In genomic region chr20:63687419-63688233, GRCh38 we compare ENCODE assay signal across 12 cellular contexts. TPM values are rescaled to one million over a fixed set of nuclear protein-coding genes. Genes with fewer than 3 reads are reported as not detected.
DNase-seq lines count a peak whose midpoint lies in the region; ATAC-seq and TF ChIP-seq lines count a peak whose summit lies in the region.
"Had no signal": no experiment of that assay in that cellular context is flagged by ENCODE, and none has a peak within 500 bp of the region (broad histone marks: within the 10 kb centered on the region; RNA-seq: fewer than 3 reads in every experiment).

No MANE protein-coding gene starts in this region.

- DNase-seq in heart right ventricle (no peak), left ventricle myocardium superior (no peak), esophagus muscularis mucosa (ENCODE audit: extremely low spot score) (no peak), trophoblast cell (no peak), uterus (no peak), prostate gland (ENCODE audit: low spot score) (no peak), RPMI8226 (no peak)
- DNase-seq: hippocampal formation, mesendoderm, NCI-H345 had no signal

- ATAC-seq in heart right ventricle (no peak), left ventricle myocardium superior (no peak), GM19397 (IDR thresholded peaks at IDR 0.05; ENCODE audit: unreplicated experiment) (no peak)

- no peak overlapping the region for H3K23ac ChIP-seq in trophoblast cell (ENCODE audit: low read length)

- no peak overlapping the region for H3K9ac ChIP-seq in trophoblast cell (ENCODE audit: low read length)

- H2BK120ac ChIP-seq in trophoblast cell (ENCODE audit: insufficient read depth, low read length, poor library complexity) = peak overlapping the region; percentile 18

- peak overlapping the region; percentile 10 for H4K91ac ChIP-seq in trophoblast cell (ENCODE audit: low read depth, low read length)

- H3K4me1 ChIP-seq in heart right ventricle (peaks cover 24 to 69% (median 46%) of the 10 kb centered on the region in 9 donors), esophagus muscularis mucosa (peaks cover 51 to 73% (median 68%) of the 10 kb centered on the region in 4 donors), trophoblast cell (ENCODE audit: control insufficient read depth in 1 of 2, insufficient read depth in 2 of 2, low read length in 2 of 2) (peaks cover 28 to 29% of the 10 kb centered on the region in 2 experiments), uterus (peaks cover 2 to 18% of the 10 kb centered on the region in 2 donors), prostate gland (replicated peaks) (no peaks in the 10 kb centered on the region)

- H2AFZ ChIP-seq in trophoblast cell (ENCODE audit: insufficient read depth, low read length, poor library complexity) = peak overlapping the region; percentile 12

- peak overlapping the region in 4 of 10 donors; percentile 8 to 25 (median 20) for H3K4me3 ChIP-seq in heart right ventricle
- peak overlapping the region in 3 of 4 donors; percentile 16 to 36 (median 21) for H3K4me3 ChIP-seq in esophagus muscularis mucosa
- H3K4me3 ChIP-seq in trophoblast cell (ENCODE audit: low read depth, low read length) = no peak overlapping the region
- H3K4me3 ChIP-seq in uterus = no peak overlapping the region
- H3K4me3 ChIP-seq in prostate gland = no peak overlapping the region
- H3K4me3 ChIP-seq: smooth muscle cell had no signal

- H3K27ac ChIP-seq in heart right ventricle (peak overlapping the region; percentile 79 to 96 (median 93)), esophagus muscularis mucosa (replicated peaks in 1 of 4) (peak overlapping the region; percentile 72 to 85 (median 82)), trophoblast cell (ENCODE audit: low read depth, low read length) (peak overlapping the region; percentile 43), uterus (peak overlapping the region; percentile 66 to 79), prostate gland (peak overlapping the region in 1 of 2 donors; percentile 48)

- H3K79me1 ChIP-seq in trophoblast cell (ENCODE audit: low read length) = peaks cover 19% of the 10 kb centered on the region

- H2BK12ac ChIP-seq in trophoblast cell (ENCODE audit: low read length) = peak overlapping the region; percentile 42

- peak overlapping the region; percentile 36 for H3K14ac ChIP-seq in trophoblast cell (ENCODE audit: low read length)

- no peak for TF ChIP-seq POLR2A in esophagus muscularis mucosa (IDR thresholded peaks at IDR 0.05; ENCODE audit: low read depth)
- TF ChIP-seq POLR2A in uterus (IDR thresholded peaks at IDR 0.05) = no peak
- TF ChIP-seq POLR2A in prostate gland (IDR thresholded peaks at IDR 0.05) = no peak

- no peak overlapping the region for H3K4me2 ChIP-seq in trophoblast cell (ENCODE audit: low read length)
- H3K4me2 ChIP-seq: smooth muscle cell had no signal

- H3K36me3 ChIP-seq in heart right ventricle (peaks cover 0 to 9% (median 0%) of the 10 kb centered on the region in 9 donors), esophagus muscularis mucosa (peaks cover 0 to 13% (median 5%) of the 10 kb centered on the region in 4 donors), trophoblast cell (ENCODE audit: control insufficient read depth in 1 of 2, insufficient read depth in 2 of 2, low read length in 2 of 2) (peaks cover 0 to 2% of the 10 kb centered on the region in 2 experiments), uterus (no peaks in the 10 kb centered on the region), prostate gland (no peaks in the 10 kb centered on the region)

- intact Hi-C loops in heart right ventricle (cut with DNase I) = loop anchor here in 1 of 10 donors (5.0 kb wide), 1 partner anchor 365 kb away; no protein-coding TSS in a partner anchor
- intact Hi-C loops in left ventricle myocardium superior (cut with micrococcal nuclease) = no loop called here
- intact Hi-C loops in esophagus muscularis mucosa (cut with DNase I) = no loop called here
- intact Hi-C loops in uterus (cut with DNase I; ENCODE audit: low total_unique reads) = no loop called here
- intact Hi-C loops in prostate gland (cut with DNase I) = no loop called here

- peaks cover 2% of the 10 kb centered on the region for H3K79me2 ChIP-seq in trophoblast cell (ENCODE audit: control insufficient read depth, insufficient read depth, low read length, poor library complexity)

- peak overlapping the region; percentile 13 for H2BK5ac ChIP-seq in trophoblast cell (ENCODE audit: low read depth, low read length, poor library complexity)

- H3K9me3 ChIP-seq in heart right ventricle = no peaks in the 10 kb centered on the region
- H3K9me3 ChIP-seq in esophagus muscularis mucosa = no peaks in the 10 kb centered on the region
- peaks cover 1% of the 10 kb centered on the region for H3K9me3 ChIP-seq in trophoblast cell (ENCODE audit: insufficient read depth, low read depth, low read length)
- no peaks in the 10 kb centered on the region for H3K9me3 ChIP-seq in uterus
- H3K9me3 ChIP-seq in prostate gland = no peaks in the 10 kb centered on the region

- H4K8ac ChIP-seq in trophoblast cell (ENCODE audit: low read depth, low read length) = peak overlapping the region; percentile 1

- H3K27me3 ChIP-seq in heart right ventricle (no peaks in the 10 kb centered on the region), esophagus muscularis mucosa (no peaks in the 10 kb centered on the region), trophoblast cell (ENCODE audit: insufficient read depth, low read length) (no peaks in the 10 kb centered on the region), uterus (no peaks in the 10 kb centered on the region), prostate gland (replicated peaks; ENCODE audit: insufficient read depth) (no peaks in the 10 kb centered on the region)

- TF ChIP-seq EP300 in esophagus muscularis mucosa (IDR thresholded peaks at IDR 0.05) = no peak

- peak overlapping the region; percentile 40 for H2AK5ac ChIP-seq in trophoblast cell (ENCODE audit: low read length)

- H4K12ac ChIP-seq in trophoblast cell (ENCODE audit: low read depth, low read length) = no peak overlapping the region

- H3K4ac ChIP-seq in trophoblast cell (ENCODE audit: low read depth, low read length) = no peak overlapping the region

- no peak overlapping the region for H3K18ac ChIP-seq in trophoblast cell (ENCODE audit: low read length)

- TF ChIP-seq CTCF in heart right ventricle (IDR thresholded peaks at IDR 0.05) (no peak), esophagus muscularis mucosa (IDR thresholded peaks at IDR 0.05) (no peak), uterus (IDR thresholded peaks at IDR 0.05) (no peak), prostate gland (IDR thresholded peaks at IDR 0.05) (no peak)

- WGBS in heart right ventricle, 2 donors = 85 to 88% methylated on average over 28 to 29 of the region's 29 CpGs
- 87% methylated on average over 10 of the region's 29 CpGs for WGBS in esophagus muscularis mucosa
- WGBS in trophoblast cell (ENCODE audit: extremely low coverage, insufficient coverage, insufficient read length) = no CpG with 5 or more reads among the region's 29 CpGs
- 87% methylated on average over 29 of the region's 29 CpGs for WGBS in prostate gland

RNA-seq across cellular contexts. Expression of gene TNFRSF6B, which starts 8.8 kb away (rescaled TPM):
- total RNA-seq in heart right ventricle = 1 to 10 TPM in 4 of 10 donors, under 1 TPM in 6; 0.26 to 5.1 (median 0.57) TPM
- polyA plus RNA-seq in heart right ventricle = 10 to 100 TPM; 11.7 to 12.5 TPM
- total RNA-seq in left ventricle myocardium superior = 0.64 TPM
- total RNA-seq in esophagus muscularis mucosa = 10 to 100 TPM in 3 of 4 donors, 1 to 10 TPM in 1; 5.0 to 67.8 (median 26.5) TPM
- polyA plus RNA-seq in trophoblast cell (2013) = 0.73 and 0.85 TPM in 2 replicates
- total RNA-seq in uterus = 1 to 10 TPM in 1 of 4 donors, under 1 TPM in 1, not detected in 2; 0.83 to 4.1 TPM
- 10 to 100 TPM in 1 of 2 donors, 1 to 10 TPM in 1; 6.7 to 12.2 TPM for total RNA-seq in prostate gland

RNA-seq across cellular contexts. Expression of gene ARFRP1, which starts 20.1 kb away (rescaled TPM):
- total RNA-seq in heart right ventricle (10 to 100 TPM; 34.9 to 51.6 (median 38.8) TPM), left ventricle myocardium superior (46.5 TPM), esophagus muscularis mucosa (10 to 100 TPM; 34.1 to 46.5 (median 44.6) TPM), uterus (10 to 100 TPM; 26.1 to 59.8 (median 33.5) TPM), prostate gland (10 to 100 TPM; 36.8 to 50.8 TPM)
- polyA plus RNA-seq in heart right ventricle = 10 to 100 TPM; 43.2 to 59.1 TPM
- 8.2 and 8.3 TPM in 2 replicates for polyA plus RNA-seq in trophoblast cell (2013)

RNA-seq across cellular contexts. Expression of gene ZGPAT, which starts 20.2 kb away (rescaled TPM):
- total RNA-seq in heart right ventricle = 10 to 100 TPM; 11.8 to 21.7 (median 14.7) TPM
- 10 to 100 TPM; 26.5 to 44.7 TPM for polyA plus RNA-seq in heart right ventricle
- total RNA-seq in left ventricle myocardium superior = 16.2 TPM
- 10 to 100 TPM; 22.5 to 38.9 (median 28.6) TPM for total RNA-seq in esophagus muscularis mucosa
- polyA plus RNA-seq in trophoblast cell (2013) = 13.5 and 15.2 TPM in 2 replicates
- 10 to 100 TPM in 3 of 4 donors, 1 to 10 TPM in 1; 1.5 to 37.9 (median 15.3) TPM for total RNA-seq in uterus
- total RNA-seq in prostate gland = 10 to 100 TPM; 29.3 to 55.5 TPM

RNA-seq across cellular contexts. Expression of gene RTEL1, which starts 29.5 kb away (rescaled TPM):
- 10 to 100 TPM in 5 of 10 donors, 1 to 10 TPM in 5; 6.1 to 14.5 (median 10.3) TPM for total RNA-seq in heart right ventricle
- polyA plus RNA-seq in heart right ventricle = 10 to 100 TPM in 1 of 2 donors, 1 to 10 TPM in 1; 5.3 to 18.8 TPM
- 9.9 TPM for total RNA-seq in left ventricle myocardium superior
- total RNA-seq in esophagus muscularis mucosa = 10 to 100 TPM in 2 of 4 donors, 1 to 10 TPM in 2; 8.4 to 13.4 (median 9.6) TPM
- 9.9 and 10.1 TPM in 2 replicates for polyA plus RNA-seq in trophoblast cell (2013)
- 10 to 100 TPM; 17.4 to 56.5 (median 26.6) TPM for total RNA-seq in uterus
- total RNA-seq in prostate gland = 10 to 100 TPM; 21.8 to 42.6 TPM

RNA-seq across cellular contexts. Expression of gene STMN3, which starts 34.4 kb away (rescaled TPM):
- total RNA-seq in heart right ventricle (1 to 10 TPM; 1.7 to 9.9 (median 3.9) TPM), left ventricle myocardium superior (5.5 TPM), esophagus muscularis mucosa (10 to 100 TPM; 13.3 to 47.4 (median 28.9) TPM), uterus (10 to 100 TPM in 3 of 4 donors, 1 to 10 TPM in 1; 9.2 to 30.5 (median 20.9) TPM), prostate gland (10 to 100 TPM; 21.2 to 24.5 TPM)
- 1 to 10 TPM; 9.7 TPM for polyA plus RNA-seq in heart right ventricle
- 3.6 and 3.8 TPM in 2 replicates for polyA plus RNA-seq in trophoblast cell (2013)

Comparison
In these comparisons a context has a peak if more than half of its experiments do, and no peak if none do; other contexts are left out.
1. H3K4me3 ChIP-seq: peak in esophagus muscularis mucosa (3 of 4); none in trophoblast cell (single experiment), uterus (0 of 2) and prostate gland (0 of 2).